In genomic region chr17:60079401-60079861, GRCh38 we compare ENCODE assay signal across 8 cellular contexts. TPM values are rescaled to one million over a fixed set of nuclear protein-coding genes. Genes with fewer than 3 reads are reported as not detected.
DNase-seq lines count a peak whose midpoint lies in the region; ATAC-seq and TF ChIP-seq lines count a peak whose summit lies in the region.

No MANE protein-coding gene starts in this region.

- no peak for ATAC-seq in stimulated activated naive B cell treated with anti-CD40 and anti-IgM and Interleukin-4, amounts not matched to agents 10 μg/mL and 1 μg/mL and 100 μg/mL, for 72 hours (replicated peaks)

- no peaks in the 10 kb centered on the region for H3K9me3 ChIP-seq in HUES64 (ENCODE audit: insufficient read depth, low read depth, low read length)
- no peaks in the 10 kb centered on the region for H3K9me3 ChIP-seq in iPS-15b (ENCODE audit: control insufficient read depth, insufficient read depth, low read length)

- peak overlapping the region; percentile 94 to 99 for H3K4me3 Mint-ChIP-seq in CD14-positive monocyte
- peak overlapping the region; percentile 97 for H3K4me3 Mint-ChIP-seq in activated naive CD8-positive, alpha-beta T cell
- H3K4me3 Mint-ChIP-seq in stimulated activated naive B cell treated with anti-CD40 and anti-IgM and Interleukin-4, amounts not matched to agents 10 μg/mL and 1 μg/mL and 100 μg/mL, for 72 hours = peak overlapping the region; percentile 81 to 87

- 80% methylated on average over 7 of the region's 8 CpGs for WGBS in HUES64

- DNase-seq in CD14-positive monocyte (ENCODE audit: low spot score) (no peak), mesenteric fat pad (ENCODE audit: low spot score) (no peak)
- DNase-seq in stimulated activated naive B cell treated with anti-CD40 and anti-IgM and Interleukin-4, amounts not matched to agents 10 μg/mL and 1 μg/mL and 100 μg/mL, for 72 hours = no peak
- no peak for DNase-seq in stimulated activated CD4-positive, alpha-beta T cell treated with anti-CD3 and anti-CD28 coated beads, Interleukin-15, amount 100 ng/mL, for 24 hours
- DNase-seq in activated effector memory CD4-positive, alpha-beta T cell treated with Interleukin-2 at 50 U/mL for 16 hours = no peak

- H3K27ac Mint-ChIP-seq in CD14-positive monocyte = peak overlapping the region in 3 of 7 donors; percentile 11 to 32 (median 28)
- peak overlapping the region; percentile 41 for H3K27ac Mint-ChIP-seq in activated naive CD8-positive, alpha-beta T cell
- peak overlapping the region; percentile 65 for H3K27ac Mint-ChIP-seq in stimulated activated naive B cell treated with anti-CD40 and anti-IgM and Interleukin-4, amounts not matched to agents 10 μg/mL and 1 μg/mL and 100 μg/mL, for 72 hours

- H3K9me3 Mint-ChIP-seq in CD14-positive monocyte = no peaks in the 10 kb centered on the region
- no peaks in the 10 kb centered on the region for H3K9me3 Mint-ChIP-seq in activated naive CD8-positive, alpha-beta T cell (ENCODE audit: low read depth)
- no peaks in the 10 kb centered on the region for H3K9me3 Mint-ChIP-seq in stimulated activated naive B cell treated with anti-CD40 and anti-IgM and Interleukin-4, amounts not matched to agents 10 μg/mL and 1 μg/mL and 100 μg/mL, for 72 hours

- peaks cover 0 to 1% (median 0%) of the 10 kb centered on the region in 3 donors for H3K27me3 Mint-ChIP-seq in CD14-positive monocyte (ENCODE audit: low read depth in 3 of 3)
- no peaks in the 10 kb centered on the region for H3K27me3 Mint-ChIP-seq in activated naive CD8-positive, alpha-beta T cell
- no peaks in the 10 kb centered on the region for H3K27me3 Mint-ChIP-seq in stimulated activated naive B cell treated with anti-CD40 and anti-IgM and Interleukin-4, amounts not matched to agents 10 μg/mL and 1 μg/mL and 100 μg/mL, for 72 hours

- H3K4me1 ChIP-seq in HUES64 (ENCODE audit: insufficient read depth, low read length) (peaks cover 15% of the 10 kb centered on the region; the same call in 1 of the 2 replicates), iPS-15b (ENCODE audit: control insufficient read depth, insufficient read depth, low read length) (peaks cover 6% of the 10 kb centered on the region)

- H3K9ac ChIP-seq in HUES64 (ENCODE audit: low read depth, low read length) (0 out of 2 replicates have a peak overlapping the region, but pooled peaks have one; percentile 9), iPS-15b (ENCODE audit: low read depth, low read length) (no peak overlapping the region)

- no peak for TF ChIP-seq CTCF in CD14-positive monocyte (IDR thresholded peaks at IDR 0.05)

- H3K27me3 ChIP-seq in HUES64 (ENCODE audit: insufficient read depth, low read length) = no peaks in the 10 kb centered on the region
- H3K27me3 ChIP-seq in iPS-15b (ENCODE audit: control insufficient read depth, insufficient read depth, low read length) = no peaks in the 10 kb centered on the region

- no peak overlapping the region for H3K27ac ChIP-seq in HUES64 (ENCODE audit: low read depth, low read length)

- peaks cover 11 to 22% of the 10 kb centered on the region in 2 donors for H3K36me3 Mint-ChIP-seq in CD14-positive monocyte
- H3K36me3 Mint-ChIP-seq in activated naive CD8-positive, alpha-beta T cell = peaks cover 7% of the 10 kb centered on the region
- peaks cover 14 to 20% of the 10 kb centered on the region in 2 donors for H3K36me3 Mint-ChIP-seq in stimulated activated naive B cell treated with anti-CD40 and anti-IgM and Interleukin-4, amounts not matched to agents 10 μg/mL and 1 μg/mL and 100 μg/mL, for 72 hours

- H3K4me3 ChIP-seq in HUES64 (ENCODE audit: low read length) (peak overlapping the region; percentile 92), iPS-15b (ENCODE audit: low read depth, low read length) (peak overlapping the region; percentile 14)

- intact Hi-C loops in CD14-positive monocyte (cut with micrococcal nuclease) = no loop called here

- H3K36me3 ChIP-seq in HUES64 (ENCODE audit: insufficient read depth, low read length) (peaks cover 21% of the 10 kb centered on the region), iPS-15b (ENCODE audit: control insufficient read depth, insufficient read depth, low read length) (peaks cover 12% of the 10 kb centered on the region)

- H3K4me1 Mint-ChIP-seq in CD14-positive monocyte = peaks cover 28% of the 10 kb centered on the region
- H3K4me1 Mint-ChIP-seq in activated naive CD8-positive, alpha-beta T cell (ENCODE audit: low read depth) = peaks cover 22% of the 10 kb centered on the region
- peaks cover 24 to 39% of the 10 kb centered on the region in 2 donors for H3K4me1 Mint-ChIP-seq in stimulated activated naive B cell treated with anti-CD40 and anti-IgM and Interleukin-4, amounts not matched to agents 10 μg/mL and 1 μg/mL and 100 μg/mL, for 72 hours

RNA-seq across cellular contexts. Expression of gene HEATR6, which starts 0.7 kb away (rescaled TPM):
- polyA plus RNA-seq in CD14-positive monocyte = 1 to 10 TPM; 4.6 to 7.1 TPM
- 15.6 TPM for polyA plus RNA-seq in HUES64 (2013, experiment 1 of 2)
- polyA plus RNA-seq in HUES64 (2013, experiment 2 of 2) = 16.4 TPM
- 10.9 TPM for total RNA-seq in mesenteric fat pad
